1 cellular context compared by ENCODE assay signal in genomic region chr5:140251527-140251973, GRCh38.
TF ChIP-seq lines count a peak whose summit lies in the region.

No MANE protein-coding gene starts in this region.

TF ChIP-seq in WTC11, 78 proteins besides CTCF, POLR2A, EP300 and RAD21 (continued from another document):
- TF ChIP-seq, protein P1, sequence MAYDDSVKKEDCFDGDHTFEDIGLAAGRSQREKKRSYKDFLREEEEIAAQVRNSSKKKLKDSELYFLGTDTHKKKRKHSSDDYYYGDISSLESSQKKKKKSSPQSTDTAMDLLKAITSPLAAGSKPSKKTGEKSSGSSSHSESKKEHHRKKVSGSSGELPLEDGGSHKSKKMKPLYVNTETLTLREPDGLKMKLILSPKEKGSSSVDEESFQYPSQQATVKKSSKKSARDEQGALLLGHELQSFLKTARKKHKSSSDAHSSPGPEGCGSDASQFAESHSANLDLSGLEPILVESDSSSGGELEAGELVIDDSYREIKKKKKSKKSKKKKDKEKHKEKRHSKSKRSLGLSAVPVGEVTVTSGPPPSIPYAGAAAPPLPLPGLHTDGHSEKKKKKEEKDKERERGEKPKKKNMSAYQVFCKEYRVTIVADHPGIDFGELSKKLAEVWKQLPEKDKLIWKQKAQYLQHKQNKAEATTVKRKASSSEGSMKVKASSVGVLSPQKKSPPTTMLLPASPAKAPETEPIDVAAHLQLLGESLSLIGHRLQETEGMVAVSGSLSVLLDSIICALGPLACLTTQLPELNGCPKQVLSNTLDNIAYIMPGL (CRISPR knock-in tag; IDR thresholded peaks at IDR 0.05) = no peak
- no peak for TF ChIP-seq ATF3 (CRISPR knock-in tag; conservative IDR thresholded peaks at IDR 0.05)
- no peak for TF ChIP-seq NR2C2 (CRISPR knock-in tag; IDR thresholded peaks at IDR 0.05)
- no peak for TF ChIP-seq MYBL2 (CRISPR knock-in tag; IDR thresholded peaks at IDR 0.05)
